In the genomic region with DNA sequence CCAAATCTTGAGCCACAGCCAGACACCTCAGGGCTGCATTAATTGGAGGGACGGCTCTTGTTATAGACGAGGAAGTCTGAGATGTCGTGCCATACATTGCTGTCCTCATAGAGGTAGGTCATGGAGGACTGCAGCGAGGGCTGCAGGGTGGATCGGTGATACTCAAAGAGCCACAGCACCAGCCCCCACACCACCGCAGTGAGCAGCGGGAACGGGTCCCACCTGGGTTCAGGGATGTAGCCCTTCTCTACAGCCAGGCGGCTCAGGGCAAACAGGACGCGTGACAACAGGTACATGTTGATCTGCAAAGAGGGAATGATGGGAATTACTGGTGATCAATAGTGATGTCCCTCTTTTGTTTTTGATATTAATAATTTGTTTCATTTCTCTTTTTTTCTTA, we compare ENCODE assay signal across 30 cellular contexts.
"Had no signal": no experiment of that assay in that cellular context is flagged by ENCODE, and none has a peak within 500 bp of the region (broad histone marks: within the 10 kb centered on the region; RNA-seq: fewer than 3 reads in every experiment).

No MANE protein-coding gene starts in this region.

- H3K4me3 ChIP-seq: ascending aorta, breast epithelium, cardiac muscle cell, colonic mucosa, esophagus squamous epithelium, gastroesophageal sphincter, heart right ventricle had no signal

- H3K4me3 Mint-ChIP-seq: activated B cell treated with CpG ODN at 0.5 μM for 24 hours; activated CD4-positive, alpha-beta memory T cell treated with anti-CD3 and anti-CD28 coated beads for 36 hours; activated CD4-positive, alpha-beta T cell treated with anti-CD3 and anti-CD28 coated beads, Interleukin-2, amount 10 ng/mL, durations not matched to agents 24 days and 14 days; activated CD8-positive, alpha-beta memory T cell treated with anti-CD3 and anti-CD28 coated beads, Interleukin-2, amount 10 ng/mL, durations not matched to agents 7 days and 5 days; activated CD8-positive, alpha-beta T cell treated with anti-CD3 and anti-CD28 coated beads, Interleukin-2, amount 10 ng/mL, durations not matched to agents 7 days and 5 days; activated naive CD4-positive, alpha-beta T cell treated with anti-CD3 and anti-CD28 coated beads for 36 hours; activated naive CD4-positive, alpha-beta T cell treated with anti-CD3 and anti-CD28 coated beads, Interleukin-2, amount 50 U/mL, for 24 hours; activated naive CD8-positive, alpha-beta T cell treated with anti-CD3 and anti-CD28 coated beads for 36 hours; brain had no signal

- DNase-seq: activated B cell treated with CpG ODN at 0.5 μM for 24 hours; activated CD4-positive, alpha-beta memory T cell treated with anti-CD3 and anti-CD28 coated beads for 36 hours; activated CD4-positive, alpha-beta T cell treated with anti-CD3 and anti-CD28 coated beads, Interleukin-2, amount 10 ng/mL, durations not matched to agents 24 days and 14 days; activated CD8-positive, alpha-beta memory T cell treated with anti-CD3 and anti-CD28 coated beads, Interleukin-2, amount 10 ng/mL, durations not matched to agents 7 days and 5 days; activated CD8-positive, alpha-beta memory T cell treated with anti-CD3 and anti-CD28 coated beads, Interleukin-2, amount 50 U/mL, for 4 hours; activated CD8-positive, alpha-beta T cell treated with anti-CD3 and anti-CD28 coated beads, Interleukin-2, amount 10 ng/mL, durations not matched to agents 7 days and 5 days; activated effector memory CD4-positive, alpha-beta T cell treated with anti-CD3 and anti-CD28 coated beads, Interleukin-2, amount 50 U/mL, for 16 hours; activated naive CD4-positive, alpha-beta T cell treated with anti-CD3 and anti-CD28 coated beads for 36 hours; activated naive CD8-positive, alpha-beta T cell treated with anti-CD3 and anti-CD28 coated beads for 36 hours; activated T-cell treated with anti-CD3 and anti-CD28 coated beads, Interleukin-2, amount 50 U/mL, for 1 hour; central memory CD4-positive, alpha-beta T cell; cerebellar nuclear complex; colonic mucosa; effector CD8-positive, alpha-beta T cell; esophagus squamous epithelium; foreskin melanocyte; heart right ventricle; T1000; WERI-Rb-1 had no signal

- ATAC-seq: activated CD4-positive, CD25-positive, alpha-beta regulatory T cell treated with anti-CD3 and anti-CD28 coated beads, Interleukin-2, amount 50 U/mL, for 24 hours; activated CD8-positive, alpha-beta memory T cell treated with anti-CD3 and anti-CD28 coated beads, Interleukin-2, amount 10 ng/mL, durations not matched to agents 7 days and 5 days; activated CD8-positive, alpha-beta T cell treated with anti-CD3 and anti-CD28 coated beads, Interleukin-2, amount 10 ng/mL, durations not matched to agents 7 days and 5 days; gastroesophageal sphincter; heart right ventricle had no signal

- H3K27ac Mint-ChIP-seq: activated B cell treated with CpG ODN at 0.5 μM for 24 hours; activated CD4-positive, alpha-beta memory T cell treated with anti-CD3 and anti-CD28 coated beads for 36 hours; activated CD4-positive, alpha-beta T cell treated with anti-CD3 and anti-CD28 coated beads, Interleukin-2, amount 10 ng/mL, durations not matched to agents 24 days and 14 days; activated CD8-positive, alpha-beta memory T cell treated with anti-CD3 and anti-CD28 coated beads, Interleukin-2, amount 10 ng/mL, durations not matched to agents 7 days and 5 days; activated naive CD4-positive, alpha-beta T cell treated with anti-CD3 and anti-CD28 coated beads for 36 hours; activated naive CD4-positive, alpha-beta T cell treated with anti-CD3 and anti-CD28 coated beads, Interleukin-2, amount 50 U/mL, for 24 hours; activated naive CD8-positive, alpha-beta T cell treated with anti-CD3 and anti-CD28 coated beads for 36 hours; activated T-helper 2 cell treated with anti-CD3 and anti-CD28 coated beads, Interferon-gamma antibody, Interleukin-2, Interleukin-4, amounts not matched to agents 10 μg/mL and 5 μg/mL and 100 μg/mL, durations not matched to agents 14 hours and 24 hours and 36 hours had no signal

- H3K9me3 ChIP-seq: ascending aorta, breast epithelium, colonic mucosa, esophagus squamous epithelium, gastroesophageal sphincter, heart right ventricle had no signal

- H3K9me3 Mint-ChIP-seq: activated B cell treated with CpG ODN at 0.5 μM for 24 hours; activated CD4-positive, alpha-beta memory T cell treated with anti-CD3 and anti-CD28 coated beads for 36 hours; activated CD4-positive, alpha-beta T cell treated with anti-CD3 and anti-CD28 coated beads, Interleukin-2, amount 10 ng/mL, durations not matched to agents 24 days and 14 days; activated naive CD4-positive, alpha-beta T cell treated with anti-CD3 and anti-CD28 coated beads for 36 hours; activated naive CD4-positive, alpha-beta T cell treated with anti-CD3 and anti-CD28 coated beads, Interleukin-2, amount 50 U/mL, for 24 hours; activated naive CD8-positive, alpha-beta T cell treated with anti-CD3 and anti-CD28 coated beads for 36 hours; activated T-helper 2 cell treated with anti-CD3 and anti-CD28 coated beads, Interferon-gamma antibody, Interleukin-2, Interleukin-4, amounts not matched to agents 10 μg/mL and 5 μg/mL and 100 μg/mL, durations not matched to agents 14 hours and 24 hours and 36 hours had no signal

- H3K27me3 ChIP-seq: ascending aorta, breast epithelium, cardiac muscle cell, colonic mucosa, esophagus squamous epithelium, gastroesophageal sphincter, heart right ventricle had no signal

- H3K36me3 ChIP-seq: breast epithelium, cardiac muscle cell, colonic mucosa had no signal

- H3K4me1 ChIP-seq: ascending aorta, breast epithelium, colonic mucosa had no signal

- FAIRE-seq: endometrium, endothelial cell of umbilical vein had no signal

- H3K27ac ChIP-seq: ascending aorta, breast epithelium, cardiac muscle cell, colonic mucosa, epithelial cell of prostate, esophagus squamous epithelium, gastroesophageal sphincter, heart right ventricle, WERI-Rb-1 had no signal

- H3K27me3 Mint-ChIP-seq: activated B cell treated with CpG ODN at 0.5 μM for 24 hours; activated CD4-positive, alpha-beta memory T cell treated with anti-CD3 and anti-CD28 coated beads for 36 hours; activated CD4-positive, alpha-beta T cell treated with anti-CD3 and anti-CD28 coated beads, Interleukin-2, amount 10 ng/mL, durations not matched to agents 24 days and 14 days; activated CD8-positive, alpha-beta memory T cell treated with anti-CD3 and anti-CD28 coated beads, Interleukin-2, amount 10 ng/mL, durations not matched to agents 7 days and 5 days; activated naive CD4-positive, alpha-beta T cell treated with anti-CD3 and anti-CD28 coated beads, Interleukin-2, amount 50 U/mL, for 24 hours; activated naive CD8-positive, alpha-beta T cell treated with anti-CD3 and anti-CD28 coated beads for 36 hours; brain had no signal
